Comparison of ENCODE assay signal across 1 cellular context in the genomic region with DNA sequence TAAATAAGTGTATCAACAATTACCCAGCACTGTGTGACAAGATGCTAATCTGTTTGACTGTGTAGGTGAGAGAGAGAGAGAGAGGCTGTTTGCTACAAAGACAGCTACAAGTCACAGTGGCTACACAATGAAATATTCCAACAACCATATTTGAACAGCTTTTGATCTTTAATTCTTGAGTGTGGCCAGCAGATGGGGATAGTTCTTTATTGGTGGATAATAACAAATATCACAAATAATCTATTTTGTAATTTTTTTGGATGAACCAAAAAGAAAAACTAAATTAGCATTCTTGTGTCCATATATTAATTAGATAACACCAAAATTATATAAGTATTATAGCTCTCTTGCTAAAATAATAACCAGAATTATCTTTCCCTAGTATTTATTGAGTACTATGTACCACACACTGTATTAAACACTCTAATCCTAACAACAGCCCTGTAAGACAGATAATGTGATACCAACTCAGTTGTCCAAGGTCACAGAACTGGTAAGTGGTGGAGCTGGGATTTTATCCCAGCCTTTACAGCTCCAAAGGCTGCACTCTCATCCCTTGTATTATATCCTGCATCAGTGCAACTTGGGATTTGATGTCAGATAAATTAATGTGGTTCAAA.
TF ChIP-seq lines count a peak whose summit lies in the region.

No MANE protein-coding gene starts in this region.

TF ChIP-seq in HCT116, 20 proteins besides CTCF, POLR2A, EP300 and RAD21 (continued from another document):
- TF ChIP-seq, protein P1, sequence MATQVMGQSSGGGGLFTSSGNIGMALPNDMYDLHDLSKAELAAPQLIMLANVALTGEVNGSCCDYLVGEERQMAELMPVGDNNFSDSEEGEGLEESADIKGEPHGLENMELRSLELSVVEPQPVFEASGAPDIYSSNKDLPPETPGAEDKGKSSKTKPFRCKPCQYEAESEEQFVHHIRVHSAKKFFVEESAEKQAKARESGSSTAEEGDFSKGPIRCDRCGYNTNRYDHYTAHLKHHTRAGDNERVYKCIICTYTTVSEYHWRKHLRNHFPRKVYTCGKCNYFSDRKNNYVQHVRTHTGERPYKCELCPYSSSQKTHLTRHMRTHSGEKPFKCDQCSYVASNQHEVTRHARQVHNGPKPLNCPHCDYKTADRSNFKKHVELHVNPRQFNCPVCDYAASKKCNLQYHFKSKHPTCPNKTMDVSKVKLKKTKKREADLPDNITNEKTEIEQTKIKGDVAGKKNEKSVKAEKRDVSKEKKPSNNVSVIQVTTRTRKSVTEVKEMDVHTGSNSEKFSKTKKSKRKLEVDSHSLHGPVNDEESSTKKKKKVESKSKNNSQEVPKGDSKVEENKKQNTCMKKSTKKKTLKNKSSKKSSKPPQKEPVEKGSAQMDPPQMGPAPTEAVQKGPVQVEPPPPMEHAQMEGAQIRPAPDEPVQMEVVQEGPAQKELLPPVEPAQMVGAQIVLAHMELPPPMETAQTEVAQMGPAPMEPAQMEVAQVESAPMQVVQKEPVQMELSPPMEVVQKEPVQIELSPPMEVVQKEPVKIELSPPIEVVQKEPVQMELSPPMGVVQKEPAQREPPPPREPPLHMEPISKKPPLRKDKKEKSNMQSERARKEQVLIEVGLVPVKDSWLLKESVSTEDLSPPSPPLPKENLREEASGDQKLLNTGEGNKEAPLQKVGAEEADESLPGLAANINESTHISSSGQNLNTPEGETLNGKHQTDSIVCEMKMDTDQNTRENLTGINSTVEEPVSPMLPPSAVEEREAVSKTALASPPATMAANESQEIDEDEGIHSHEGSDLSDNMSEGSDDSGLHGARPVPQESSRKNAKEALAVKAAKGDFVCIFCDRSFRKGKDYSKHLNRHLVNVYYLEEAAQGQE (IDR thresholded peaks at IDR 0.05; ENCODE audit: low read depth): no peak
- TF ChIP-seq, protein P2, sequence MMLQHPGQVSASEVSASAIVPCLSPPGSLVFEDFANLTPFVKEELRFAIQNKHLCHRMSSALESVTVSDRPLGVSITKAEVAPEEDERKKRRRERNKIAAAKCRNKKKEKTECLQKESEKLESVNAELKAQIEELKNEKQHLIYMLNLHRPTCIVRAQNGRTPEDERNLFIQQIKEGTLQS (IDR thresholded peaks at IDR 0.05): no peak
- TF ChIP-seq EGR1 (IDR thresholded peaks at IDR 0.05; ENCODE audit: low read depth): no peak
